ENCODE assay signal across 1 cellular context in genomic region chr20:31968299-31969126, GRCh38.
A peak's percentile ranks its signal among the peaks of the same experiment; 100 is the strongest.
TF ChIP-seq lines count a peak whose summit lies in the region.

No MANE protein-coding gene starts in this region.

TF ChIP-seq in K562, 482 proteins besides CTCF, POLR2A, EP300 and RAD21 (continued from another document and continues in another):
- TF ChIP-seq ZBTB9 (CRISPR knock-in tag; IDR thresholded peaks at IDR 0.05) (peak; percentile 95), KDM4B (IDR thresholded peaks at IDR 0.05; ENCODE audit: borderline replicate concordance in 2 of 2, low read depth in 1 of 2) (0 out of 4 replicates have a peak, but pooled peaks of 1 of the 2 experiments have one; percentile 49), HDAC3 (IDR thresholded peaks at IDR 0.05; ENCODE audit: borderline replicate concordance, partially characterized antibody) (no peak), KLF6 (CRISPR knock-in tag; IDR thresholded peaks at IDR 0.05; ENCODE audit: borderline replicate concordance) (peak; percentile 82; the same call in 1 of the 2 replicates), CREB1 (IDR thresholded peaks at IDR 0.05) (peak; percentile 51; the same call in 1 of the 2 replicates), CREB1 (CRISPR knock-in tag; IDR thresholded peaks at IDR 0.05) (peak; percentile 92), TEAD1 (CRISPR knock-in tag; IDR thresholded peaks at IDR 0.05) (peak; percentile 90 to 99), ZNF24 (IDR thresholded peaks at IDR 0.05) (peak; percentile 85), FOXK2 (conservative IDR thresholded peaks at IDR 0.05 in 1 of 2, IDR thresholded peaks at IDR 0.05 in 1 of 2; ENCODE audit: low read depth in 2 of 2) (no peak), NR1H2 (CRISPR knock-in tag; IDR thresholded peaks at IDR 0.05) (peak; percentile 100), RERE (CRISPR knock-in tag; IDR thresholded peaks at IDR 0.05; ENCODE audit: borderline replicate concordance) (peak; percentile 100), FOXA3 (CRISPR knock-in tag; conservative IDR thresholded peaks at IDR 0.05 in 1 of 2, IDR thresholded peaks at IDR 0.05 in 1 of 2) (peak in 1 of 2 experiments; percentile 97; a peak in 2 of 4 replicates), JUN (IDR thresholded peaks at IDR 0.05; ENCODE audit: borderline replicate concordance, low read depth, low read length) (no peak), JUN (CRISPR knock-in tag; IDR thresholded peaks at IDR 0.05; ENCODE audit: borderline replicate concordance) (peak; percentile 100), CBFA2T3 (IDR thresholded peaks at IDR 0.05) (no peak), ZNF239 (CRISPR knock-in tag; IDR thresholded peaks at IDR 0.05) (peak; percentile 65; the same call in 1 of the 2 replicates), LARP7 (IDR thresholded peaks at IDR 0.05) (no peak), ZNF232 (CRISPR knock-in tag; IDR thresholded peaks at IDR 0.05) (peak; percentile 100), ZNF124 (CRISPR knock-in tag; IDR thresholded peaks at IDR 0.05) (peak; percentile 98), NR3C1 (CRISPR knock-in tag; IDR thresholded peaks at IDR 0.05) (peak; percentile 100), NCOA1 (IDR thresholded peaks at IDR 0.05; ENCODE audit: low read depth) (peak; percentile 100), ZNF639 (CRISPR knock-in tag; conservative IDR thresholded peaks at IDR 0.05 in 1 of 2, IDR thresholded peaks at IDR 0.05 in 1 of 2) (peak; percentile 95 to 100)
- TF ChIP-seq, protein P1, sequence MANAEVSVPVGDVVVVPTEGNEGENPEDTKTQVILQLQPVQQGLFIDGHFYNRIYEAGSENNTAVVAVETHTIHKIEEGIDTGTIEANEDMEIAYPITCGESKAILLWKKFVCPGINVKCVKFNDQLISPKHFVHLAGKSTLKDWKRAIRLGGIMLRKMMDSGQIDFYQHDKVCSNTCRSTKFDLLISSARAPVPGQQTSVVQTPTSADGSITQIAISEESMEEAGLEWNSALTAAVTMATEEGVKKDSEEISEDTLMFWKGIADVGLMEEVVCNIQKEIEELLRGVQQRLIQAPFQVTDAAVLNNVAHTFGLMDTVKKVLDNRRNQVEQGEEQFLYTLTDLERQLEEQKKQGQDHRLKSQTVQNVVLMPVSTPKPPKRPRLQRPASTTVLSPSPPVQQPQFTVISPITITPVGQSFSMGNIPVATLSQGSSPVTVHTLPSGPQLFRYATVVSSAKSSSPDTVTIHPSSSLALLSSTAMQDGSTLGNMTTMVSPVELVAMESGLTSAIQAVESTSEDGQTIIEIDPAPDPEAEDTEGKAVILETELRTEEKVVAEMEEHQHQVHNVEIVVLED (CRISPR knock-in tag; IDR thresholded peaks at IDR 0.05), result peak; percentile 59; the same call in 1 of the 2 replicates
- TF ChIP-seq, protein P2, sequence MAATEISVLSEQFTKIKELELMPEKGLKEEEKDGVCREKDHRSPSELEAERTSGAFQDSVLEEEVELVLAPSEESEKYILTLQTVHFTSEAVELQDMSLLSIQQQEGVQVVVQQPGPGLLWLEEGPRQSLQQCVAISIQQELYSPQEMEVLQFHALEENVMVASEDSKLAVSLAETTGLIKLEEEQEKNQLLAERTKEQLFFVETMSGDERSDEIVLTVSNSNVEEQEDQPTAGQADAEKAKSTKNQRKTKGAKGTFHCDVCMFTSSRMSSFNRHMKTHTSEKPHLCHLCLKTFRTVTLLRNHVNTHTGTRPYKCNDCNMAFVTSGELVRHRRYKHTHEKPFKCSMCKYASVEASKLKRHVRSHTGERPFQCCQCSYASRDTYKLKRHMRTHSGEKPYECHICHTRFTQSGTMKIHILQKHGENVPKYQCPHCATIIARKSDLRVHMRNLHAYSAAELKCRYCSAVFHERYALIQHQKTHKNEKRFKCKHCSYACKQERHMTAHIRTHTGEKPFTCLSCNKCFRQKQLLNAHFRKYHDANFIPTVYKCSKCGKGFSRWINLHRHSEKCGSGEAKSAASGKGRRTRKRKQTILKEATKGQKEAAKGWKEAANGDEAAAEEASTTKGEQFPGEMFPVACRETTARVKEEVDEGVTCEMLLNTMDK (IDR thresholded peaks at IDR 0.05; ENCODE audit: borderline replicate concordance, insufficient read depth, low read depth, low read length, poor library complexity, severe bottlenecking), result no peak
- TF ChIP-seq, protein P3, sequence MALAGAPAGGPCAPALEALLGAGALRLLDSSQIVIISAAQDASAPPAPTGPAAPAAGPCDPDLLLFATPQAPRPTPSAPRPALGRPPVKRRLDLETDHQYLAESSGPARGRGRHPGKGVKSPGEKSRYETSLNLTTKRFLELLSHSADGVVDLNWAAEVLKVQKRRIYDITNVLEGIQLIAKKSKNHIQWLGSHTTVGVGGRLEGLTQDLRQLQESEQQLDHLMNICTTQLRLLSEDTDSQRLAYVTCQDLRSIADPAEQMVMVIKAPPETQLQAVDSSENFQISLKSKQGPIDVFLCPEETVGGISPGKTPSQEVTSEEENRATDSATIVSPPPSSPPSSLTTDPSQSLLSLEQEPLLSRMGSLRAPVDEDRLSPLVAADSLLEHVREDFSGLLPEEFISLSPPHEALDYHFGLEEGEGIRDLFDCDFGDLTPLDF (CRISPR knock-in tag; IDR thresholded peaks at IDR 0.05), result peak; percentile 100
- TF ChIP-seq, protein P4, sequence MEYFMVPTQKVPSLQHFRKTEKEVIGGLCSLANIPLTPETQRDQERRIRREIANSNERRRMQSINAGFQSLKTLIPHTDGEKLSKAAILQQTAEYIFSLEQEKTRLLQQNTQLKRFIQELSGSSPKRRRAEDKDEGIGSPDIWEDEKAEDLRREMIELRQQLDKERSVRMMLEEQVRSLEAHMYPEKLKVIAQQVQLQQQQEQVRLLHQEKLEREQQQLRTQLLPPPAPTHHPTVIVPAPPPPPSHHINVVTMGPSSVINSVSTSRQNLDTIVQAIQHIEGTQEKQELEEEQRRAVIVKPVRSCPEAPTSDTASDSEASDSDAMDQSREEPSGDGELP (CRISPR knock-in tag; IDR thresholded peaks at IDR 0.05; ENCODE audit: borderline replicate concordance), result peak; percentile 98
- TF ChIP-seq, protein P5, sequence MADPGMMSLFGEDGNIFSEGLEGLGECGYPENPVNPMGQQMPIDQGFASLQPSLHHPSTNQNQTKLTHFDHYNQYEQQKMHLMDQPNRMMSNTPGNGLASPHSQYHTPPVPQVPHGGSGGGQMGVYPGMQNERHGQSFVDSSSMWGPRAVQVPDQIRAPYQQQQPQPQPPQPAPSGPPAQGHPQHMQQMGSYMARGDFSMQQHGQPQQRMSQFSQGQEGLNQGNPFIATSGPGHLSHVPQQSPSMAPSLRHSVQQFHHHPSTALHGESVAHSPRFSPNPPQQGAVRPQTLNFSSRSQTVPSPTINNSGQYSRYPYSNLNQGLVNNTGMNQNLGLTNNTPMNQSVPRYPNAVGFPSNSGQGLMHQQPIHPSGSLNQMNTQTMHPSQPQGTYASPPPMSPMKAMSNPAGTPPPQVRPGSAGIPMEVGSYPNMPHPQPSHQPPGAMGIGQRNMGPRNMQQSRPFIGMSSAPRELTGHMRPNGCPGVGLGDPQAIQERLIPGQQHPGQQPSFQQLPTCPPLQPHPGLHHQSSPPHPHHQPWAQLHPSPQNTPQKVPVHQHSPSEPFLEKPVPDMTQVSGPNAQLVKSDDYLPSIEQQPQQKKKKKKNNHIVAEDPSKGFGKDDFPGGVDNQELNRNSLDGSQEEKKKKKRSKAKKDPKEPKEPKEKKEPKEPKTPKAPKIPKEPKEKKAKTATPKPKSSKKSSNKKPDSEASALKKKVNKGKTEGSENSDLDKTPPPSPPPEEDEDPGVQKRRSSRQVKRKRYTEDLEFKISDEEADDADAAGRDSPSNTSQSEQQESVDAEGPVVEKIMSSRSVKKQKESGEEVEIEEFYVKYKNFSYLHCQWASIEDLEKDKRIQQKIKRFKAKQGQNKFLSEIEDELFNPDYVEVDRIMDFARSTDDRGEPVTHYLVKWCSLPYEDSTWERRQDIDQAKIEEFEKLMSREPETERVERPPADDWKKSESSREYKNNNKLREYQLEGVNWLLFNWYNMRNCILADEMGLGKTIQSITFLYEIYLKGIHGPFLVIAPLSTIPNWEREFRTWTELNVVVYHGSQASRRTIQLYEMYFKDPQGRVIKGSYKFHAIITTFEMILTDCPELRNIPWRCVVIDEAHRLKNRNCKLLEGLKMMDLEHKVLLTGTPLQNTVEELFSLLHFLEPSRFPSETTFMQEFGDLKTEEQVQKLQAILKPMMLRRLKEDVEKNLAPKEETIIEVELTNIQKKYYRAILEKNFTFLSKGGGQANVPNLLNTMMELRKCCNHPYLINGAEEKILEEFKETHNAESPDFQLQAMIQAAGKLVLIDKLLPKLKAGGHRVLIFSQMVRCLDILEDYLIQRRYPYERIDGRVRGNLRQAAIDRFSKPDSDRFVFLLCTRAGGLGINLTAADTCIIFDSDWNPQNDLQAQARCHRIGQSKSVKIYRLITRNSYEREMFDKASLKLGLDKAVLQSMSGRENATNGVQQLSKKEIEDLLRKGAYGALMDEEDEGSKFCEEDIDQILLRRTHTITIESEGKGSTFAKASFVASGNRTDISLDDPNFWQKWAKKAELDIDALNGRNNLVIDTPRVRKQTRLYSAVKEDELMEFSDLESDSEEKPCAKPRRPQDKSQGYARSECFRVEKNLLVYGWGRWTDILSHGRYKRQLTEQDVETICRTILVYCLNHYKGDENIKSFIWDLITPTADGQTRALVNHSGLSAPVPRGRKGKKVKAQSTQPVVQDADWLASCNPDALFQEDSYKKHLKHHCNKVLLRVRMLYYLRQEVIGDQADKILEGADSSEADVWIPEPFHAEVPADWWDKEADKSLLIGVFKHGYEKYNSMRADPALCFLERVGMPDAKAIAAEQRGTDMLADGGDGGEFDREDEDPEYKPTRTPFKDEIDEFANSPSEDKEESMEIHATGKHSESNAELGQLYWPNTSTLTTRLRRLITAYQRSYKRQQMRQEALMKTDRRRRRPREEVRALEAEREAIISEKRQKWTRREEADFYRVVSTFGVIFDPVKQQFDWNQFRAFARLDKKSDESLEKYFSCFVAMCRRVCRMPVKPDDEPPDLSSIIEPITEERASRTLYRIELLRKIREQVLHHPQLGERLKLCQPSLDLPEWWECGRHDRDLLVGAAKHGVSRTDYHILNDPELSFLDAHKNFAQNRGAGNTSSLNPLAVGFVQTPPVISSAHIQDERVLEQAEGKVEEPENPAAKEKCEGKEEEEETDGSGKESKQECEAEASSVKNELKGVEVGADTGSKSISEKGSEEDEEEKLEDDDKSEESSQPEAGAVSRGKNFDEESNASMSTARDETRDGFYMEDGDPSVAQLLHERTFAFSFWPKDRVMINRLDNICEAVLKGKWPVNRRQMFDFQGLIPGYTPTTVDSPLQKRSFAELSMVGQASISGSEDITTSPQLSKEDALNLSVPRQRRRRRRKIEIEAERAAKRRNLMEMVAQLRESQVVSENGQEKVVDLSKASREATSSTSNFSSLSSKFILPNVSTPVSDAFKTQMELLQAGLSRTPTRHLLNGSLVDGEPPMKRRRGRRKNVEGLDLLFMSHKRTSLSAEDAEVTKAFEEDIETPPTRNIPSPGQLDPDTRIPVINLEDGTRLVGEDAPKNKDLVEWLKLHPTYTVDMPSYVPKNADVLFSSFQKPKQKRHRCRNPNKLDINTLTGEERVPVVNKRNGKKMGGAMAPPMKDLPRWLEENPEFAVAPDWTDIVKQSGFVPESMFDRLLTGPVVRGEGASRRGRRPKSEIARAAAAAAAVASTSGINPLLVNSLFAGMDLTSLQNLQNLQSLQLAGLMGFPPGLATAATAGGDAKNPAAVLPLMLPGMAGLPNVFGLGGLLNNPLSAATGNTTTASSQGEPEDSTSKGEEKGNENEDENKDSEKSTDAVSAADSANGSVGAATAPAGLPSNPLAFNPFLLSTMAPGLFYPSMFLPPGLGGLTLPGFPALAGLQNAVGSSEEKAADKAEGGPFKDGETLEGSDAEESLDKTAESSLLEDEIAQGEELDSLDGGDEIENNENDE (IDR thresholded peaks at IDR 0.05; ENCODE audit: low read depth, low read length), result no peak
